ENCODE assay signal across 9 cellular contexts in the genomic region with DNA sequence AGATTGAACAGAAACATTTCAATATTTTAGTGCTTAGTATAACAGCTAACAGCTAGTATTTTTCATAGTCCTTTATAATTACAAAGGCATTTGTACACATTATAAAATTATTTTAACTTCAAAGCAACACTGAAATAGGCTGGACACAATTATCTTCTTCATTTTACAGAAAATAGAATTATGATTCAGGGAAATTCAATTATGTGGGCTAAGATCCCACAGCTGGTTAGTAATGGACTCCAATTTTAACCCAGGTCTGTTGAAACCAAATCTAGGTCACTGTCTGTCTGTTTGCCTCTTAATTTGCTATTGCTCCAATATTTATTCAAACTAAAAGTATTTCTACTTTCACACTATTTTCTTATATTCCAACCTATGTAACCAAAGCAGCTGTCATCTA.
"Had no signal": no experiment of that assay in that cellular context is flagged by ENCODE, and none has a peak within 500 bp of the region (broad histone marks: within the 10 kb centered on the region; RNA-seq: fewer than 3 reads in every experiment).

No MANE protein-coding gene starts in this region.

- H3K4me3 ChIP-seq: HAP-1 had no signal

- H3K4me1 Mint-ChIP-seq: IgD-negative memory B cell had no signal

- ATAC-seq: HCT116, HepG2 had no signal

- DNase-seq: GOT3, H7, HFFc6, KBM-7 had no signal

- H3K4me1 ChIP-seq: HAP-1 had no signal

- H3K27me3 Mint-ChIP-seq: IgD-negative memory B cell had no signal

- H3K9me3 Mint-ChIP-seq: HFFc6, IgD-negative memory B cell had no signal

- H3K27ac ChIP-seq: HL-60 had no signal

- H3K4me3 Mint-ChIP-seq: HFFc6, IgD-negative memory B cell had no signal

- H3K36me3 Mint-ChIP-seq: IgD-negative memory B cell had no signal

- H3K9me3 ChIP-seq: HAP-1 had no signal

- H3K27ac Mint-ChIP-seq: HFFc6, IgD-negative memory B cell had no signal

- H3K36me3 ChIP-seq: HAP-1 had no signal
